In the genomic region with DNA sequence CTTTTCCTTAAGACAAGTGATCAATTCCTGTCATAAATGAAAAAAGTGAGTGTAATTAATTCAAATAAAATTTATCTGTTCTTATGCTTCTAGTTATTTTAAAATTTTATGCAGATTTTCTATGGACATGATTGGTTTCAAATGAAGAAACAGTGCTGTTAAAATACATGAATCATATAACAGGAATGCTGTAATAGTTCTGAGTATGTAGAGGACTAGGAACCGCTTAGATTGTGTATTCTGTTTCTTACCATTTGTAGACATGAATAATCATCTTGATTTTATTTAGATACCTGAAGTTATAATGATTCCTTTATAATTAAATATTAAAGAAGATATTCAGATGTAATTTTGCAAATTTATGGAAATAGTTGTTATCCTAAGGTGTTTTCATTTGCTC, we compare ENCODE assay signal across 1 cellular context.
TF ChIP-seq lines count a peak whose summit lies in the region.

No MANE protein-coding gene starts in this region.

TF ChIP-seq in K562, 482 proteins besides CTCF, POLR2A, EP300 and RAD21:
- TF ChIP-seq, protein P1, sequence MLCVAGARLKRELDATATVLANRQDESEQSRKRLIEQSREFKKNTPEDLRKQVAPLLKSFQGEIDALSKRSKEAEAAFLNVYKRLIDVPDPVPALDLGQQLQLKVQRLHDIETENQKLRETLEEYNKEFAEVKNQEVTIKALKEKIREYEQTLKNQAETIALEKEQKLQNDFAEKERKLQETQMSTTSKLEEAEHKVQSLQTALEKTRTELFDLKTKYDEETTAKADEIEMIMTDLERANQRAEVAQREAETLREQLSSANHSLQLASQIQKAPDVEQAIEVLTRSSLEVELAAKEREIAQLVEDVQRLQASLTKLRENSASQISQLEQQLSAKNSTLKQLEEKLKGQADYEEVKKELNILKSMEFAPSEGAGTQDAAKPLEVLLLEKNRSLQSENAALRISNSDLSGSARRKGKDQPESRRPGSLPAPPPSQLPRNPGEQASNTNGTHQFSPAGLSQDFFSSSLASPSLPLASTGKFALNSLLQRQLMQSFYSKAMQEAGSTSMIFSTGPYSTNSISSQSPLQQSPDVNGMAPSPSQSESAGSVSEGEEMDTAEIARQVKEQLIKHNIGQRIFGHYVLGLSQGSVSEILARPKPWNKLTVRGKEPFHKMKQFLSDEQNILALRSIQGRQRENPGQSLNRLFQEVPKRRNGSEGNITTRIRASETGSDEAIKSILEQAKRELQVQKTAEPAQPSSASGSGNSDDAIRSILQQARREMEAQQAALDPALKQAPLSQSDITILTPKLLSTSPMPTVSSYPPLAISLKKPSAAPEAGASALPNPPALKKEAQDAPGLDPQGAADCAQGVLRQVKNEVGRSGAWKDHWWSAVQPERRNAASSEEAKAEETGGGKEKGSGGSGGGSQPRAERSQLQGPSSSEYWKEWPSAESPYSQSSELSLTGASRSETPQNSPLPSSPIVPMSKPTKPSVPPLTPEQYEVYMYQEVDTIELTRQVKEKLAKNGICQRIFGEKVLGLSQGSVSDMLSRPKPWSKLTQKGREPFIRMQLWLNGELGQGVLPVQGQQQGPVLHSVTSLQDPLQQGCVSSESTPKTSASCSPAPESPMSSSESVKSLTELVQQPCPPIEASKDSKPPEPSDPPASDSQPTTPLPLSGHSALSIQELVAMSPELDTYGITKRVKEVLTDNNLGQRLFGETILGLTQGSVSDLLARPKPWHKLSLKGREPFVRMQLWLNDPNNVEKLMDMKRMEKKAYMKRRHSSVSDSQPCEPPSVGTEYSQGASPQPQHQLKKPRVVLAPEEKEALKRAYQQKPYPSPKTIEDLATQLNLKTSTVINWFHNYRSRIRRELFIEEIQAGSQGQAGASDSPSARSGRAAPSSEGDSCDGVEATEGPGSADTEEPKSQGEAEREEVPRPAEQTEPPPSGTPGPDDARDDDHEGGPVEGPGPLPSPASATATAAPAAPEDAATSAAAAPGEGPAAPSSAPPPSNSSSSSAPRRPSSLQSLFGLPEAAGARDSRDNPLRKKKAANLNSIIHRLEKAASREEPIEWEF (CRISPR knock-in tag; IDR thresholded peaks at IDR 0.05) = 0 out of 2 replicates have a peak, but pooled peaks have one; percentile 51
- TF ChIP-seq, protein P2, sequence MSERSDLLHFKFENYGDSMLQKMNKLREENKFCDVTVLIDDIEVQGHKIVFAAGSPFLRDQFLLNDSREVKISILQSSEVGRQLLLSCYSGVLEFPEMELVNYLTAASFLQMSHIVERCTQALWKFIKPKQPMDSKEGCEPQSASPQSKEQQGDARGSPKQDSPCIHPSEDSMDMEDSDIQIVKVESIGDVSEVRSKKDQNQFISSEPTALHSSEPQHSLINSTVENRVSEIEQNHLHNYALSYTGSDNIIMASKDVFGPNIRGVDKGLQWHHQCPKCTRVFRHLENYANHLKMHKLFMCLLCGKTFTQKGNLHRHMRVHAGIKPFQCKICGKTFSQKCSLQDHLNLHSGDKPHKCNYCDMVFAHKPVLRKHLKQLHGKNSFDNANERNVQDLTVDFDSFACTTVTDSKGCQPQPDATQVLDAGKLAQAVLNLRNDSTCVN (CRISPR knock-in tag; IDR thresholded peaks at IDR 0.05) = no peak
TF ChIP-seq in K562: peak in this region for 1.
